ENCODE assay signal across 8 cellular contexts in genomic region chr22:31943976-31944699, GRCh38. TPM values are rescaled to one million over a fixed set of nuclear protein-coding genes. Genes with fewer than 3 reads are reported as not detected.
A peak's percentile ranks its signal among the peaks of the same experiment; 100 is the strongest.
DNase-seq lines count a peak whose midpoint lies in the region; TF ChIP-seq lines count a peak whose summit lies in the region.

Gene YWHAH, plus strand, starts transcription at chr22:31944535. Its CDS starts 199 bp downstream, at chr22:31944734.

- H3K27ac ChIP-seq in SJCRH30, result peak within 1 kb of the TSS; percentile 88
- peak within 1 kb of the TSS; percentile 99 for H3K27ac ChIP-seq in neuronal stem cell (replicated peaks; ENCODE audit: low read length)
- peak within 1 kb of the TSS; percentile 81 for H3K27ac ChIP-seq in subcutaneous abdominal adipose tissue (ENCODE audit: low read depth, low read length)

- DNase-seq in ELF-1 (ENCODE audit: low read depth, low spot score) (peak; percentile 94), H4 (ENCODE audit: low spot score) (peak; percentile 81), SJCRH30 (peak; percentile 93 to 95), foreskin melanocyte (peak; percentile 81), neuronal stem cell (ENCODE audit: low spot score) (peak; percentile 96)
- DNase-seq in activated gamma-delta T cell treated with anti-CD3 and anti-CD28 coated beads, Interleukin-2, amount 50 U/mL, for 16 hours (ENCODE audit: low read depth), result peak; percentile 83

- peak within 1 kb of the TSS; percentile 64 for H2AK5ac ChIP-seq in neuronal stem cell (ENCODE audit: low read depth, low read length)

- H3K36me3 ChIP-seq in Loucy (ENCODE audit: insufficient read depth, low read length) (peaks cover 11% of the 10 kb centered on the region; the same call in 1 of the 2 replicates), SJCRH30 (peaks cover 9% of the 10 kb centered on the region; the same call in 1 of the 2 replicates), neuronal stem cell (replicated peaks in 1 of 2; ENCODE audit: control insufficient read depth in 2 of 2, insufficient read depth in 2 of 2, low read length in 2 of 2) (peaks cover 4 to 41% of the 10 kb centered on the region in 2 donors), subcutaneous abdominal adipose tissue (ENCODE audit: control insufficient read depth in 5 of 5, insufficient read depth in 5 of 5, low read length in 5 of 5) (peaks cover 0 to 9% (median 0%) of the 10 kb centered on the region in 5 donors)

- peak within 1 kb of the TSS; percentile 27 for H3K4ac ChIP-seq in neuronal stem cell (ENCODE audit: low read length)

- peak within 1 kb of the TSS; percentile 89 for H2BK120ac ChIP-seq in neuronal stem cell (ENCODE audit: low read depth, low read length)

- WGBS in neuronal stem cell (ENCODE audit: extremely low coverage in 2 of 2, insufficient read length in 2 of 2, insufficient replicate concordance in 1 of 2), 2 donors, result no CpG with 5 or more reads among the region's 86 CpGs

- TF ChIP-seq CTCF in Loucy (conservative IDR thresholded peaks at IDR 0.05; ENCODE audit: low read length), result no peak

- H2BK12ac ChIP-seq in neuronal stem cell (ENCODE audit: low read length), result peak within 1 kb of the TSS; percentile 5

- no peaks in the 10 kb centered on the region for H3K9me3 ChIP-seq in Loucy (ENCODE audit: insufficient read depth, low read depth, low read length)
- H3K9me3 ChIP-seq in SJCRH30 (replicated peaks), result no peaks in the 10 kb centered on the region
- H3K9me3 ChIP-seq in neuronal stem cell (replicated peaks in 1 of 2; ENCODE audit: control insufficient read depth in 2 of 2, insufficient read depth in 1 of 2, low read depth in 1 of 2, low read length in 2 of 2), result no peaks in the 10 kb centered on the region
- H3K9me3 ChIP-seq in subcutaneous abdominal adipose tissue (ENCODE audit: control insufficient read depth in 5 of 5, low read length in 5 of 5), result no peaks in the 10 kb centered on the region

- H3K23ac ChIP-seq in neuronal stem cell (ENCODE audit: low read depth, low read length, poor library complexity), result peak within 1 kb of the TSS; percentile 89

- H3K4me1 ChIP-seq in Loucy (ENCODE audit: insufficient read depth, low read length, poor library complexity, severe bottlenecking) (peaks cover 40% of the 10 kb centered on the region), SJCRH30 (peaks cover 5% of the 10 kb centered on the region), neuronal stem cell (ENCODE audit: control insufficient read depth in 2 of 2, insufficient read depth in 1 of 2, low read depth in 1 of 2, low read length in 2 of 2) (peaks cover 6 to 13% of the 10 kb centered on the region in 2 donors), subcutaneous abdominal adipose tissue (ENCODE audit: control insufficient read depth in 5 of 5, insufficient read depth in 5 of 5, low read length in 5 of 5) (peaks cover 12 to 33% (median 27%) of the 10 kb centered on the region in 5 donors)

- H3K9ac ChIP-seq in Loucy (ENCODE audit: low read depth, low read length, poor library complexity, severe bottlenecking) (peak within 1 kb of the TSS; percentile 97), neuronal stem cell (ENCODE audit: low read depth, low read length, poor library complexity) (peak within 1 kb of the TSS; percentile 99), subcutaneous abdominal adipose tissue (ENCODE audit: low read length in 5 of 5) (peak within 1 kb of the TSS; percentile 91 to 94 (median 94))

- peak within 1 kb of the TSS; percentile 95 for H3K4me3 ChIP-seq in Loucy (ENCODE audit: low read length, poor library complexity, severe bottlenecking)
- peak within 1 kb of the TSS; percentile 95 for H3K4me3 ChIP-seq in SJCRH30
- peak within 1 kb of the TSS; percentile 96 to 99 for H3K4me3 ChIP-seq in neuronal stem cell (ENCODE audit: low read length in 2 of 2)
- H3K4me3 ChIP-seq in subcutaneous abdominal adipose tissue (ENCODE audit: low read depth in 1 of 5, low read length in 5 of 5), result peak within 1 kb of the TSS; percentile 89 to 93 (median 90)

- no peaks in the 10 kb centered on the region for H3K79me1 ChIP-seq in neuronal stem cell (ENCODE audit: low read depth, low read length)

- no peak within 1 kb of the TSS for H4K8ac ChIP-seq in neuronal stem cell (ENCODE audit: low read depth, low read length)

- no peaks in the 10 kb centered on the region for H3F3A ChIP-seq in Loucy (ENCODE audit: low read depth)

- H4K20me1 ChIP-seq in Loucy (ENCODE audit: insufficient read depth, low read length, poor library complexity, severe bottlenecking), result peaks cover 40% of the 10 kb centered on the region

- H3K14ac ChIP-seq in neuronal stem cell (ENCODE audit: low read length), result peak within 1 kb of the TSS; percentile 87

- H3K27me3 ChIP-seq in Loucy (ENCODE audit: insufficient read depth, low read length, poor library complexity, severe bottlenecking) (no peaks in the 10 kb centered on the region), SJCRH30 (no peaks in the 10 kb centered on the region), neuronal stem cell (ENCODE audit: control insufficient read depth in 3 of 3, insufficient read depth in 3 of 3, low read depth in 1 of 3, low read length in 3 of 3) (no peaks in the 10 kb centered on the region), subcutaneous abdominal adipose tissue (ENCODE audit: control insufficient read depth in 5 of 5, insufficient read depth in 4 of 5, low read length in 5 of 5) (no peaks in the 10 kb centered on the region)

- peak within 1 kb of the TSS; percentile 99 for H3K18ac ChIP-seq in neuronal stem cell (ENCODE audit: low read length)

- H3K4me2 ChIP-seq in Loucy (ENCODE audit: low read depth, low read length, poor library complexity, severe bottlenecking) (peak within 1 kb of the TSS; percentile 90), neuronal stem cell (ENCODE audit: insufficient read depth, low read length, poor library complexity, severe bottlenecking) (peak within 1 kb of the TSS; percentile 75)

- peak within 1 kb of the TSS; percentile 97 for H2BK5ac ChIP-seq in neuronal stem cell (ENCODE audit: low read length)

- H3K9me2 ChIP-seq in Loucy (replicated peaks; ENCODE audit: low read depth, low read length), result no peaks in the 10 kb centered on the region

- peak within 1 kb of the TSS; percentile 88 for H2AFZ ChIP-seq in Loucy (ENCODE audit: low read length)
- H2AFZ ChIP-seq in neuronal stem cell (ENCODE audit: low read length), result peak within 1 kb of the TSS; percentile 97

- H2BK15ac ChIP-seq in neuronal stem cell (ENCODE audit: low read length), result peak within 1 kb of the TSS; percentile 0

- peak within 1 kb of the TSS; percentile 87 for H4K91ac ChIP-seq in neuronal stem cell (ENCODE audit: low read depth, low read length, poor library complexity)

- H3K79me2 ChIP-seq in Loucy (ENCODE audit: insufficient read depth, low read length), result peaks cover 45% of the 10 kb centered on the region

RNA-seq across cellular contexts. Expression of gene YWHAH, which starts in this region (rescaled TPM):
- total RNA-seq in H4 (2014; rRNA removed; shearing (Covaris generic)), result 84.5 and 105 TPM in 2 replicates
- total RNA-seq in SJCRH30 (2014; rRNA removed; shearing (Covaris generic)), result 100 and 106 TPM in 2 replicates
- polyA plus RNA-seq in neuronal stem cell (2013, experiment 1 of 2), result 100.0 TPM
- polyA plus RNA-seq in neuronal stem cell (2013, experiment 2 of 2), result 101 TPM

Comparison
In these comparisons a context has a peak if more than half of its experiments do, and no peak if none do; other contexts are left out.
1. Peak in every context shown above with its lines: DNase-seq, H3K4me3 ChIP-seq and H3K27ac ChIP-seq.